ENCODE assay signal across 18 cellular contexts in the genomic region with DNA sequence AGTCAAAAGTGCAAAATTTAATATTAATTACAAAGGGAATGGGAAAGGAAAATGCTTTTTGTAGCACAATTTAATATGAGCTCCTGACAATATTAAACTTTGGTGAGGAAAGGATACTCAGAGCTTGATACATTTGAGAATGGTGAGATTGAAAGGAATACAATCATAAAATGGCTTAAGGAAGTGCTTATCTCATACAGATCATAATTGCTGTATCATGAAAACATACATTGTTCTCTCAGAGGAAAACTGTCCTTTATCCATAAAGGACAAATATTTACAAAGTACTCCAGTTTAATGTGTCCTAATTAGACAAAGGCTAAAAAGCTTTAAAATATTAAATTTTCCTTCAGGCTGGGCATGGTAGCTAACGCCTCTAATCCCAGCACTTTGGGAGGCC.
DNase-seq lines count a peak whose midpoint lies in the region; ATAC-seq, FAIRE-seq and TF ChIP-seq lines count a peak whose summit lies in the region.
"Had no signal": no experiment of that assay in that cellular context is flagged by ENCODE, and none has a peak within 500 bp of the region (broad histone marks: within the 10 kb centered on the region; RNA-seq: fewer than 3 reads in every experiment).

No MANE protein-coding gene starts in this region.

- no peaks in the 10 kb centered on the region for H3K9me1 ChIP-seq in K562 (ENCODE audit: control insufficient read depth, insufficient read depth, low read length)

- H3K79me2 ChIP-seq in K562 (ENCODE audit: control insufficient read depth, insufficient read depth, low read length), result no peaks in the 10 kb centered on the region

- peak overlapping the region; percentile 35 for H3K4me3 Mint-ChIP-seq in natural killer cell
- H3K4me3 Mint-ChIP-seq in natural killer cell treated with Interleukin-12 subunit alpha and Interleukin-12 subunit beta and Interleukin-15 and Interleukin-18, amount 100 ng/mL, for 72 hours, result no peak overlapping the region

- no TSS peak for BruUV-seq in K562 (replicated peaks; lab: Mats Ljungman, UMichigan)

- FAIRE-seq in K562 (lab: Jason Lieb, UNC), result no peak
- FAIRE-seq: GM12892, H1 had no signal

- TF ChIP-seq CTCF in natural killer cell (IDR thresholded peaks at IDR 0.05), result no peak
- no peak for TF ChIP-seq CTCF in K562 (IDR thresholded peaks at IDR 0.05 in 2 of 3, conservative IDR thresholded peaks at IDR 0.05 in 1 of 3; ENCODE audit: insufficient read depth in 2 of 3, low read depth in 1 of 3, low read length in 3 of 3)

- TF ChIP-seq RAD21 in K562 (CRISPR knock-in tag; conservative IDR thresholded peaks at IDR 0.05 in 1 of 2, IDR thresholded peaks at IDR 0.05 in 1 of 2), result no peak

- 100% methylated on average over 1 of the region's 1 CpG for WGBS in K562 (ENCODE audit: insufficient coverage, low coverage, missing lambda C conversion rate)

- H3K27me3 ChIP-seq in K562 (ENCODE audit: control insufficient read depth in 2 of 2, insufficient read depth in 2 of 2, low read length in 2 of 2), result no peaks in the 10 kb centered on the region
- H3K27me3 ChIP-seq: MG63 had no signal

- intact Hi-C loops in natural killer cell (cut with micrococcal nuclease) (loop anchor here (10.0 kb wide), 1 partner anchor 193 kb away; no protein-coding TSS in a partner anchor), K562 (cut with micrococcal nuclease) (no loop called here)

- H4K20me1 ChIP-seq in K562 (replicated peaks; ENCODE audit: control insufficient read depth, insufficient read depth, low read length), result no peaks in the 10 kb centered on the region

- H3K27ac Mint-ChIP-seq in natural killer cell, result peak overlapping the region in 1 of 2 donors; percentile 56
- H3K27ac Mint-ChIP-seq in natural killer cell treated with Interleukin-12 subunit alpha and Interleukin-12 subunit beta and Interleukin-15 and Interleukin-18, amount 100 ng/mL, for 72 hours, result peak overlapping the region in 1 of 2 donors; percentile 52

- no peak overlapping the region for H3K9ac ChIP-seq in K562 (ENCODE audit: insufficient read depth in 1 of 2, low read depth in 2 of 2, low read length in 2 of 2)

- DNase-seq in natural killer cell (no peak), NCI-H2029 treated with DMSO at 0.1 percent for 48 hours (lab: John Stamatoyannopoulos, UW) (peak; percentile 28), K562 (ENCODE audit: extremely low read depth in 1 of 4, low spot score in 3 of 4) (no peak), NOMO-1 treated with DMSO at 0.1 percent for 48 hours (lab: John Stamatoyannopoulos, UW; ENCODE audit: unreplicated experiment) (no peak)
- no peak for DNase-seq in natural killer cell treated with Interleukin-12 subunit alpha and Interleukin-12 subunit beta and Interleukin-15 and Interleukin-18, amount 100 ng/mL, for 72 hours (ENCODE audit: low spot score)
- no peak for DNase-seq in stimulated activated CD4-positive, alpha-beta T cell treated with anti-CD3 and anti-CD28 coated beads, Interleukin-15, amount 100 ng/mL, for 24 hours
- DNase-seq: MG63, NCI-H1694, NCI-H2227 treated with DMSO at 0.1 percent for 48 hours, NCI-H524 treated with DMSO at 0.1 percent for 48 hours, PC-3, T-helper 2 cell had no signal

- H3K9me3 ChIP-seq in K562 (replicated peaks; ENCODE audit: control insufficient read depth, insufficient read depth, low read depth, low read length), result no peaks in the 10 kb centered on the region
- H3K9me3 ChIP-seq: MG63 had no signal

- H3K27ac ChIP-seq in K562 (ENCODE audit: extremely low read depth, low read depth, low read length), result no peak overlapping the region
- H3K27ac ChIP-seq: C4-2B, RWPE1 had no signal

- CTCF ChIA-PET in K562 (lab: Yijun Ruan, JAX; ENCODE audit: low intra/inter-chr PET ratio), result no interaction called here

- ATAC-seq in natural killer cell, result no peak
- ATAC-seq in natural killer cell treated with Interleukin-12 subunit alpha and Interleukin-12 subunit beta and Interleukin-15 and Interleukin-18, amount 100 ng/mL, for 72 hours, result no peak
- ATAC-seq in K562, result no peak
- no peak for ATAC-seq in HG03280 (IDR thresholded peaks at IDR 0.05; ENCODE audit: unreplicated experiment)
- ATAC-seq in GM21360 (IDR thresholded peaks at IDR 0.05; ENCODE audit: unreplicated experiment), result no peak
- ATAC-seq: PC-3 had no signal

- peaks cover 3% of the 10 kb centered on the region; the same call in 1 of the 3 replicates for H3K36me3 ChIP-seq in K562 (ENCODE audit: control insufficient read depth, insufficient read depth, low read length)
- H3K36me3 ChIP-seq: MG63 had no signal

- H3K4me1 Mint-ChIP-seq in natural killer cell, result peaks cover 28 to 35% of the 10 kb centered on the region in 2 donors
- H3K4me1 Mint-ChIP-seq in natural killer cell treated with Interleukin-12 subunit alpha and Interleukin-12 subunit beta and Interleukin-15 and Interleukin-18, amount 100 ng/mL, for 72 hours (ENCODE audit: low read depth in 2 of 2), result peaks cover 16 to 21% of the 10 kb centered on the region in 2 donors

- no peak overlapping the region for H3K4me2 ChIP-seq in K562 (ENCODE audit: insufficient read depth, low read length)

- POLR2A ChIA-PET in K562 (lab: Yijun Ruan, JAX), result no interaction called here

- no peak overlapping the region for H3K4me3 ChIP-seq in K562
- H3K4me3 ChIP-seq: MG63 had no signal

- TF ChIP-seq EP300 in K562 (IDR thresholded peaks at IDR 0.05; ENCODE audit: low read length), result no peak

- in situ Hi-C loops in K562 (cut with MboI), result no loop called here

- peaks cover 0 to 16% of the 10 kb centered on the region in 2 experiments; a peak in 3 of 5 replicates for H3K4me1 ChIP-seq in K562 (replicated peaks in 1 of 2; ENCODE audit: control insufficient read depth in 2 of 2, insufficient read depth in 2 of 2, low read length in 2 of 2)

- H2AFZ ChIP-seq in K562 (ENCODE audit: low read depth, low read length), result no peak overlapping the region

- H3K9me3 Mint-ChIP-seq in natural killer cell, result no peaks in the 10 kb centered on the region
- H3K9me3 Mint-ChIP-seq in natural killer cell treated with Interleukin-12 subunit alpha and Interleukin-12 subunit beta and Interleukin-15 and Interleukin-18, amount 100 ng/mL, for 72 hours, result no peaks in the 10 kb centered on the region

- no peaks in the 10 kb centered on the region for H3K36me3 Mint-ChIP-seq in natural killer cell
- peaks cover 6% of the 10 kb centered on the region for H3K36me3 Mint-ChIP-seq in natural killer cell treated with Interleukin-12 subunit alpha and Interleukin-12 subunit beta and Interleukin-15 and Interleukin-18, amount 100 ng/mL, for 72 hours

- no peak for TF ChIP-seq POLR2A in K562 (conservative IDR thresholded peaks at IDR 0.05)

- H3K27me3 Mint-ChIP-seq in natural killer cell (ENCODE audit: low read depth in 2 of 2), result no peaks in the 10 kb centered on the region
- no peaks in the 10 kb centered on the region for H3K27me3 Mint-ChIP-seq in natural killer cell treated with Interleukin-12 subunit alpha and Interleukin-12 subunit beta and Interleukin-15 and Interleukin-18, amount 100 ng/mL, for 72 hours

TF ChIP-seq in K562, 482 proteins besides CTCF, POLR2A, EP300 and RAD21:
- peak; percentile 34; the same call in 1 of the 2 replicates for TF ChIP-seq ZNF316 (IDR thresholded peaks at IDR 0.05)
- no peak for TF ChIP-seq ZNF507 (tag; conservative IDR thresholded peaks at IDR 0.05)
- no peak for TF ChIP-seq RBFOX2 (IDR thresholded peaks at IDR 0.05; ENCODE audit: low read depth, low read length)
